9 cellular contexts compared by ENCODE assay signal in the genomic region with DNA sequence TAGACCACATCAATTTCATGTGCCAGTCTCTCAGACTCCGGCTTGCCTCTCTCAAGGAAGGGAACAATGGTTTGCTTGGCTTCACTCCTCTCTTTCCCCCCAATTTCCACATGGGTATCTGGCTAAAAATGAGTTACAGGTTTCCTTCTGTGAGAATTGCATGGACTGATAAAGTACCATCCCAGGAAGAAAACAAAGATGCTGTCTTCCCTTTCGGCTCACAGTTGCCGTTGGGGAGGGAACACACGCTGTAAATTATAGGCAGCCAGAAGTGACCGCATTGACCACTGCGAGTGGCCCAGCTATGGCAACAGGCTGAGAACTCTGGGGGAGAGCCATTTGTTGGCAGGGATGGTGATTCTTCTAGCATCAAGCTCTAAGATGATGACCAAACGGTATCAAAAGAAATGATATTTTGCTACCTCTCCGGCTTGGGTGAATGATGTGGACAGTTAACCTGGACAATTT. TPM values are rescaled to one million over a fixed set of nuclear protein-coding genes. Genes with fewer than 3 reads are reported as not detected.
A peak's percentile ranks its signal among the peaks of the same experiment; 100 is the strongest.
DNase-seq lines count a peak whose midpoint lies in the region; ATAC-seq and TF ChIP-seq lines count a peak whose summit lies in the region.
"Had no signal": no experiment of that assay in that cellular context is flagged by ENCODE, and none has a peak within 500 bp of the region (broad histone marks: within the 10 kb centered on the region; RNA-seq: fewer than 3 reads in every experiment).

No MANE protein-coding gene starts in this region.

- peak overlapping the region; percentile 72 for H3K4me3 ChIP-seq in effector memory CD4-positive, alpha-beta T cell (ENCODE audit: insufficient read depth, low read depth, low read length, poor library complexity, severe bottlenecking)

- peak overlapping the region; percentile 92 for H3K27ac ChIP-seq in effector memory CD4-positive, alpha-beta T cell (ENCODE audit: insufficient read depth, low read length, poor library complexity, severe bottlenecking)

- TF ChIP-seq CTCF in progenitor cell of endocrine pancreas (IDR thresholded peaks at IDR 0.05; ENCODE audit: unreplicated experiment) (no peak), GM13976 (IDR thresholded peaks at IDR 0.05; ENCODE audit: borderline replicate concordance, control extremely low read depth, extremely low read depth, insufficient read depth, missing control alignments) (no peak)

- peaks cover 55 to 77% of the 10 kb centered on the region in 2 donors for H3K4me1 Mint-ChIP-seq in stimulated activated naive B cell treated with anti-CD40 and anti-IgM and Interleukin-4, amounts not matched to agents 10 μg/mL and 1 μg/mL and 100 μg/mL, for 72 hours
- peaks cover 20% of the 10 kb centered on the region for H3K4me1 Mint-ChIP-seq in progenitor cell of endocrine pancreas (ENCODE audit: low read depth)

- DNase-seq in activated CD8-positive, alpha-beta memory T cell treated with anti-CD3 and anti-CD28 coated beads, Interleukin-2, amount 50 U/mL, for 48 hours = peak; percentile 64
- DNase-seq in activated CD8-positive, alpha-beta memory T cell treated with anti-CD3 and anti-CD28 coated beads for 24 hours = no peak
- DNase-seq in RPMI7951 (ENCODE audit: low read depth) (peak; percentile 84), progenitor cell of endocrine pancreas (ENCODE audit: low spot score, unreplicated experiment) (no peak), GM13976 (ENCODE audit: low spot score) (no peak), NCI-H510A treated with DMSO at 0.1 percent for 48 hours (lab: John Stamatoyannopoulos, UW) (no peak)
- no peak for DNase-seq in effector memory CD4-positive, alpha-beta T cell
- DNase-seq in stimulated activated naive B cell treated with anti-CD40 and anti-IgM and Interleukin-4, amounts not matched to agents 10 μg/mL and 1 μg/mL and 100 μg/mL, for 72 hours = no peak
- DNase-seq: NCI-H1436 treated with DMSO at 0.1 percent for 48 hours had no signal

- no peaks in the 10 kb centered on the region for H3K27me3 Mint-ChIP-seq in stimulated activated naive B cell treated with anti-CD40 and anti-IgM and Interleukin-4, amounts not matched to agents 10 μg/mL and 1 μg/mL and 100 μg/mL, for 72 hours
- peaks cover 35% of the 10 kb centered on the region for H3K27me3 Mint-ChIP-seq in progenitor cell of endocrine pancreas

- H3K36me3 ChIP-seq in effector memory CD4-positive, alpha-beta T cell (ENCODE audit: control insufficient read depth, insufficient read depth, low read length) = no peaks in the 10 kb centered on the region

- H3K36me3 Mint-ChIP-seq in stimulated activated naive B cell treated with anti-CD40 and anti-IgM and Interleukin-4, amounts not matched to agents 10 μg/mL and 1 μg/mL and 100 μg/mL, for 72 hours = peaks cover 45 to 50% of the 10 kb centered on the region in 2 donors
- no peaks in the 10 kb centered on the region for H3K36me3 Mint-ChIP-seq in progenitor cell of endocrine pancreas (ENCODE audit: insufficient read depth)

- peaks cover 70% of the 10 kb centered on the region for H3K4me1 ChIP-seq in effector memory CD4-positive, alpha-beta T cell (ENCODE audit: control insufficient read depth, insufficient read depth, low read length, poor library complexity, severe bottlenecking)

- in situ Hi-C loops in GM13976 (cut with MboI; ENCODE audit: low sequenced_read_pairs, unreplicated experiment) = loop anchor here (10.0 kb wide), 1 partner anchor 161 kb away; no protein-coding TSS in a partner anchor

- peak overlapping the region; percentile 98 for H3K27ac Mint-ChIP-seq in stimulated activated naive B cell treated with anti-CD40 and anti-IgM and Interleukin-4, amounts not matched to agents 10 μg/mL and 1 μg/mL and 100 μg/mL, for 72 hours
- no peak overlapping the region for H3K27ac Mint-ChIP-seq in progenitor cell of endocrine pancreas

- H3K9me3 ChIP-seq in effector memory CD4-positive, alpha-beta T cell (ENCODE audit: control insufficient read depth, low read length) = no peaks in the 10 kb centered on the region

- H3K9me3 Mint-ChIP-seq in stimulated activated naive B cell treated with anti-CD40 and anti-IgM and Interleukin-4, amounts not matched to agents 10 μg/mL and 1 μg/mL and 100 μg/mL, for 72 hours = no peaks in the 10 kb centered on the region
- H3K9me3 Mint-ChIP-seq in progenitor cell of endocrine pancreas (ENCODE audit: low read depth) = no peaks in the 10 kb centered on the region

- H3K4me3 Mint-ChIP-seq in stimulated activated naive B cell treated with anti-CD40 and anti-IgM and Interleukin-4, amounts not matched to agents 10 μg/mL and 1 μg/mL and 100 μg/mL, for 72 hours = peak overlapping the region; percentile 88 to 91
- no peak overlapping the region for H3K4me3 Mint-ChIP-seq in progenitor cell of endocrine pancreas (ENCODE audit: low read depth)

- no peaks in the 10 kb centered on the region for H3K27me3 ChIP-seq in effector memory CD4-positive, alpha-beta T cell (replicated peaks; ENCODE audit: control insufficient read depth, insufficient read depth, low read length, poor library complexity, severe bottlenecking)

- ATAC-seq in stimulated activated naive B cell treated with anti-CD40 and anti-IgM and Interleukin-4, amounts not matched to agents 10 μg/mL and 1 μg/mL and 100 μg/mL, for 72 hours (replicated peaks) = no peak

RNA-seq across cellular contexts. Expression of gene RUNX1, which starts 2.8 kb away (rescaled TPM):
- total RNA-seq in RPMI7951 (2014; rRNA removed; shearing (Covaris generic)) = 6.5 and 13.8 TPM in 2 replicates
- total RNA-seq in progenitor cell of endocrine pancreas = 7.1 and 7.3 TPM in 2 replicates

Comparison
In these comparisons a context has a peak if more than half of its experiments do, and no peak if none do; other contexts are left out.
1. DNase-seq: peak in activated CD8-positive, alpha-beta memory T cell treated with anti-CD3 and anti-CD28 coated beads, Interleukin-2, amount 50 U/mL, for 48 hours (single experiment) and RPMI7951 (single experiment); none in activated CD8-positive, alpha-beta memory T cell treated with anti-CD3 and anti-CD28 coated beads for 24 hours (single experiment), effector memory CD4-positive, alpha-beta T cell (0 of 3), stimulated activated naive B cell treated with anti-CD40 and anti-IgM and Interleukin-4, amounts not matched to agents 10 μg/mL and 1 μg/mL and 100 μg/mL, for 72 hours (single experiment), progenitor cell of endocrine pancreas (single experiment), GM13976 (single experiment) and NCI-H510A treated with DMSO at 0.1 percent for 48 hours (single experiment).